In the genomic region with DNA sequence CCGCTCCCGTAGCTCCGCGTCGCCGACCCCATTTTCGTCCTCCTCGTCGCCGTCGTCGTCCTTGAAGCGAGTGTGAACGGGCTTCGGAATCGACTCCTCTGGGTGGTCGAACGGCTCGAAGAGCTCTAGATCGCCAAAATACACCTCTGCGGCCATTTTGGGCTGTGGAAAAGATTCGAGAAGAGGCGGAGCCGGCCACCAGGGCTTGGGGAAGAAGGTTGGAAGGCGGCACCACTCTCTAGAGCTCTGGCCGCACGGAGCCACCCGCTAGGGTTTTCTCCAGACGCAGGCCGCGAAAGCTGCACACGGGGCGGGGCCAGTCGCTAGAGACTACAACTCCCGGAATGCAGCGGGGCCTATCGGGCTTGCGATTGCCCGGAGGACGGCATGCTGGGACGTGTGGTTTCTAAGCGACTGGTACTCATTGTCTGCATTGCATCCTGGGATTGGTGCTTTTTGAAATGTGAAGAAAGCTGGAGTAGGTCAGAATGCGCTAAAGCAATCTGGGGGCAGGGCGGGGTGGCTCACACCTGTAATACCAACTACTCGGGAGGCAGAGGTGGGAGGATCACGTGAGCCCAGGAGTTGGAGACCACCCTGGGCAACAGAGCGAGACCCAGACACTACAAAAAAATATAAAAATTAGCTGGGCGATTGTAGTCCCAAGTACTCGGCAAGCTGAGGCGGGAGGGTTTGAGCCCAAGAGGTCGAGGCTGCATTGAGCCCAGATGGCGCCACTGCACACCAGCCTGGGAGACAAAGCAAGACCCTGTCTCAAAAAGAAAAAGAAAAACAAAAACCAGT, we compare ENCODE assay signal across 1 cellular context.
TF ChIP-seq lines count a peak whose summit lies in the region.

TSS of gene ZCCHC8 (minus strand) at position 248 of the 804 bp plus-strand sequence. CDS start at position 156, 92 bp downstream.

TF ChIP-seq in K562, 482 proteins besides CTCF, POLR2A, EP300 and RAD21 (continued from another document and continues in another):
- TF ChIP-seq NR2C1 (IDR thresholded peaks at IDR 0.05) (peak; percentile 62; the same call in 1 of the 2 replicates), NR2C1 (tag; IDR thresholded peaks at IDR 0.05) (peak; percentile 90), SRSF7 (optimal IDR thresholded peaks at IDR 0.05; ENCODE audit: low read depth, low read length) (no peak), ZNF57 (CRISPR knock-in tag; IDR thresholded peaks at IDR 0.05) (no peak), CLOCK (CRISPR knock-in tag; IDR thresholded peaks at IDR 0.05; ENCODE audit: borderline replicate concordance) (no peak), ESRRA (IDR thresholded peaks at IDR 0.05; ENCODE audit: borderline replicate concordance, low read depth) (peak; percentile 38; the same call in 1 of the 2 replicates), SMARCB1 (IDR thresholded peaks at IDR 0.05; ENCODE audit: insufficient read length, low read depth) (no peak), HNRNPK (IDR thresholded peaks at IDR 0.05; ENCODE audit: low read depth, low read length, poor library complexity, severe bottlenecking) (no peak), SP1 (CRISPR knock-in tag; IDR thresholded peaks at IDR 0.05) (peak; percentile 92), CHD1 (IDR thresholded peaks at IDR 0.05; ENCODE audit: low read length) (no peak), ZNF41 (CRISPR knock-in tag; conservative IDR thresholded peaks at IDR 0.05) (no peak), TEAD1 (CRISPR knock-in tag; IDR thresholded peaks at IDR 0.05) (peak in 1 of 2 experiments; percentile 96; a peak in 3 of 4 replicates), KLF10 (CRISPR knock-in tag; IDR thresholded peaks at IDR 0.05) (no peak), SIRT6 (IDR thresholded peaks at IDR 0.05; ENCODE audit: low read depth, low read length) (no peak), KLF1 (tag; IDR thresholded peaks at IDR 0.05) (no peak), SP2 (IDR thresholded peaks at IDR 0.05; ENCODE audit: extremely low read depth, low read depth, low read length, poor library complexity, severe bottlenecking) (no peak), POLR3A (IDR thresholded peaks at IDR 0.05; ENCODE audit: borderline replicate concordance, extremely low read depth, insufficient read depth, insufficient read length) (no peak), ZNF764 (CRISPR knock-in tag; IDR thresholded peaks at IDR 0.05; ENCODE audit: low read depth) (no peak), ZNF77 (CRISPR knock-in tag; IDR thresholded peaks at IDR 0.05) (no peak), SIX5 (IDR thresholded peaks at IDR 0.05; ENCODE audit: borderline replicate concordance in 1 of 2, insufficient read depth in 1 of 2, low read depth in 1 of 2, low read length in 2 of 2) (peak; percentile 96 to 98), SMARCA4 (IDR thresholded peaks at IDR 0.05) (0 out of 2 replicates have a peak, but pooled peaks have one; percentile 38), ERF (CRISPR knock-in tag; IDR thresholded peaks at IDR 0.05) (no peak), RUNX1 (IDR thresholded peaks at IDR 0.05; ENCODE audit: low read depth) (no peak), ZFP30 (CRISPR knock-in tag; IDR thresholded peaks at IDR 0.05; ENCODE audit: borderline replicate concordance) (no peak), SAP30 (IDR thresholded peaks at IDR 0.05; ENCODE audit: borderline replicate concordance, insufficient read depth, low read depth, low read length, poor library complexity, severe bottlenecking) (no peak), SMAD4 (CRISPR knock-in tag; conservative IDR thresholded peaks at IDR 0.05) (no peak), MCM3 (IDR thresholded peaks at IDR 0.05) (no peak), RFX5 (IDR thresholded peaks at IDR 0.05; ENCODE audit: low read depth, low read length) (no peak), ZNF354B (CRISPR knock-in tag; IDR thresholded peaks at IDR 0.05) (no peak), ZKSCAN1 (IDR thresholded peaks at IDR 0.05; ENCODE audit: low read depth, low read length) (no peak), ZNF282 (CRISPR knock-in tag; IDR thresholded peaks at IDR 0.05) (no peak), NFYB (IDR thresholded peaks at IDR 0.05; ENCODE audit: extremely low read depth, insufficient read length) (no peak), SNIP1 (IDR thresholded peaks at IDR 0.05; ENCODE audit: low read depth) (no peak), ZNF197 (CRISPR knock-in tag; IDR thresholded peaks at IDR 0.05; ENCODE audit: low read depth) (peak; percentile 88), ZNF263 (CRISPR knock-in tag; IDR thresholded peaks at IDR 0.05; ENCODE audit: borderline replicate concordance) (no peak; the same call in 1 of the 2 replicates), ZBTB26 (CRISPR knock-in tag; IDR thresholded peaks at IDR 0.05) (no peak), POLR2G (IDR thresholded peaks at IDR 0.05; ENCODE audit: low read depth, low read length) (peak; percentile 99), NFE2 (IDR thresholded peaks at IDR 0.05; ENCODE audit: low read depth) (no peak), ZNF507 (tag; conservative IDR thresholded peaks at IDR 0.05) (no peak), HDAC3 (IDR thresholded peaks at IDR 0.05; ENCODE audit: borderline replicate concordance, partially characterized antibody) (no peak), BRD4 (IDR thresholded peaks at IDR 0.05) (peak; percentile 95; the same call in 1 of the 2 replicates), ZNF740 (CRISPR knock-in tag; IDR thresholded peaks at IDR 0.05) (no peak), ZNF740 (tag; IDR thresholded peaks at IDR 0.05) (no peak), E2F8 (IDR thresholded peaks at IDR 0.05; ENCODE audit: low read depth, partially characterized antibody) (no peak)
- TF ChIP-seq, protein P1, sequence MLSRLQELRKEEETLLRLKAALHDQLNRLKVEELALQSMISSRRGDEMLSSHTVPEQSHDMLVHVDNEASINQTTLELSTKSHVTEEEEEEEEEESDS (CRISPR knock-in tag; IDR thresholded peaks at IDR 0.05), result no peak
- TF ChIP-seq, protein P2, sequence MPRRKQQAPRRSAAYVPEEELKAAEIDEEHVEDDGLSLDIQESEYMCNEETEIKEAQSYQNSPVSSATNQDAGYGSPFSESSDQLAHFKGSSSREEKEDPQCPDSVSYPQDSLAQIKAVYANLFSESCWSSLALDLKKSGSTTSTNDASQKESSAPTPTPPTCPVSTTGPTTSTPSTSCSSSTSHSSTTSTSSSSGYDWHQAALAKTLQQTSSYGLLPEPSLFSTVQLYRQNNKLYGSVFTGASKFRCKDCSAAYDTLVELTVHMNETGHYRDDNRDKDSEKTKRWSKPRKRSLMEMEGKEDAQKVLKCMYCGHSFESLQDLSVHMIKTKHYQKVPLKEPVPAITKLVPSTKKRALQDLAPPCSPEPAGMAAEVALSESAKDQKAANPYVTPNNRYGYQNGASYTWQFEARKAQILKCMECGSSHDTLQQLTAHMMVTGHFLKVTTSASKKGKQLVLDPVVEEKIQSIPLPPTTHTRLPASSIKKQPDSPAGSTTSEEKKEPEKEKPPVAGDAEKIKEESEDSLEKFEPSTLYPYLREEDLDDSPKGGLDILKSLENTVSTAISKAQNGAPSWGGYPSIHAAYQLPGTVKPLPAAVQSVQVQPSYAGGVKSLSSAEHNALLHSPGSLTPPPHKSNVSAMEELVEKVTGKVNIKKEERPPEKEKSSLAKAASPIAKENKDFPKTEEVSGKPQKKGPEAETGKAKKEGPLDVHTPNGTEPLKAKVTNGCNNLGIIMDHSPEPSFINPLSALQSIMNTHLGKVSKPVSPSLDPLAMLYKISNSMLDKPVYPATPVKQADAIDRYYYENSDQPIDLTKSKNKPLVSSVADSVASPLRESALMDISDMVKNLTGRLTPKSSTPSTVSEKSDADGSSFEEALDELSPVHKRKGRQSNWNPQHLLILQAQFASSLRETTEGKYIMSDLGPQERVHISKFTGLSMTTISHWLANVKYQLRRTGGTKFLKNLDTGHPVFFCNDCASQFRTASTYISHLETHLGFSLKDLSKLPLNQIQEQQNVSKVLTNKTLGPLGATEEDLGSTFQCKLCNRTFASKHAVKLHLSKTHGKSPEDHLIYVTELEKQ (CRISPR knock-in tag; IDR thresholded peaks at IDR 0.05), result no peak
- TF ChIP-seq, protein P3, sequence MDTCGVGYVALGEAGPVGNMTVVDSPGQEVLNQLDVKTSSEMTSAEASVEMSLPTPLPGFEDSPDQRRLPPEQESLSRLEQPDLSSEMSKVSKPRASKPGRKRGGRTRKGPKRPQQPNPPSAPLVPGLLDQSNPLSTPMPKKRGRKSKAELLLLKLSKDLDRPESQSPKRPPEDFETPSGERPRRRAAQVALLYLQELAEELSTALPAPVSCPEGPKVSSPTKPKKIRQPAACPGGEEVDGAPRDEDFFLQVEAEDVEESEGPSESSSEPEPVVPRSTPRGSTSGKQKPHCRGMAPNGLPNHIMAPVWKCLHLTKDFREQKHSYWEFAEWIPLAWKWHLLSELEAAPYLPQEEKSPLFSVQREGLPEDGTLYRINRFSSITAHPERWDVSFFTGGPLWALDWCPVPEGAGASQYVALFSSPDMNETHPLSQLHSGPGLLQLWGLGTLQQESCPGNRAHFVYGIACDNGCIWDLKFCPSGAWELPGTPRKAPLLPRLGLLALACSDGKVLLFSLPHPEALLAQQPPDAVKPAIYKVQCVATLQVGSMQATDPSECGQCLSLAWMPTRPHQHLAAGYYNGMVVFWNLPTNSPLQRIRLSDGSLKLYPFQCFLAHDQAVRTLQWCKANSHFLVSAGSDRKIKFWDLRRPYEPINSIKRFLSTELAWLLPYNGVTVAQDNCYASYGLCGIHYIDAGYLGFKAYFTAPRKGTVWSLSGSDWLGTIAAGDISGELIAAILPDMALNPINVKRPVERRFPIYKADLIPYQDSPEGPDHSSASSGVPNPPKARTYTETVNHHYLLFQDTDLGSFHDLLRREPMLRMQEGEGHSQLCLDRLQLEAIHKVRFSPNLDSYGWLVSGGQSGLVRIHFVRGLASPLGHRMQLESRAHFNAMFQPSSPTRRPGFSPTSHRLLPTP (IDR thresholded peaks at IDR 0.05; ENCODE audit: borderline replicate concordance, extremely low read depth, insufficient read length), result no peak
- TF ChIP-seq, protein P4, sequence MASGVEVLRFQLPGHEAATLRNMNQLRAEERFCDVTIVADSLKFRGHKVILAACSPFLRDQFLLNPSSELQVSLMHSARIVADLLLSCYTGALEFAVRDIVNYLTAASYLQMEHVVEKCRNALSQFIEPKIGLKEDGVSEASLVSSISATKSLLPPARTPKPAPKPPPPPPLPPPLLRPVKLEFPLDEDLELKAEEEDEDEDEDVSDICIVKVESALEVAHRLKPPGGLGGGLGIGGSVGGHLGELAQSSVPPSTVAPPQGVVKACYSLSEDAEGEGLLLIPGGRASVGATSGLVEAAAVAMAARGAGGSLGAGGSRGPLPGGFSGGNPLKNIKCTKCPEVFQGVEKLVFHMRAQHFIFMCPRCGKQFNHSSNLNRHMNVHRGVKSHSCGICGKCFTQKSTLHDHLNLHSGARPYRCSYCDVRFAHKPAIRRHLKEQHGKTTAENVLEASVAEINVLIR (CRISPR knock-in tag; IDR thresholded peaks at IDR 0.05), result no peak
